Comparison of ENCODE assay signal across 16 cellular contexts in the genomic region with DNA sequence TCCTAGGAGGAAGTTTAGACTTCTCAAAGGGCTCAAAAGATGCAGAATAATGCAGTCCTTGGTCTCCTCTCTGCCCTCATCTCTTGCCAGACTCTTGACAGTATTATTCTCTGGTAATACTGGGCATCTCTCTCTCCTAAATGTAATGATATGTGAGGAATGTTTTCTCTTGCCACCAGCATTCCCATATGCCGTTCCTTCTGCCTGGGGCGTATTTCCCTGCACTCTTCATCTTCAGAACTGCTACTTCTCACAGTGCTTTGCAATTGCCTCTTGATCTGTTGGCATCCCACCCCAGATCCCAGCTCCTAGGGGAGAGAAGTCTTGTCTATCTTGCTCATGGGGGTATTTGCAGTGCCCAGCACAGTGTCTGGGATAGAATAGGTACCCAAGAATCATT.
DNase-seq lines count a peak whose midpoint lies in the region; ATAC-seq and TF ChIP-seq lines count a peak whose summit lies in the region.
"Had no signal": no experiment of that assay in that cellular context is flagged by ENCODE, and none has a peak within 500 bp of the region (broad histone marks: within the 10 kb centered on the region; RNA-seq: fewer than 3 reads in every experiment).

No MANE protein-coding gene starts in this region.

- H3K4me1 ChIP-seq in adipocyte (ENCODE audit: control insufficient read depth, insufficient read depth, low read length) = peaks cover 7% of the 10 kb centered on the region
- peaks cover 56% of the 10 kb centered on the region for H3K4me1 ChIP-seq in osteoblast (ENCODE audit: insufficient read depth, low read length)

- H3K27me3 ChIP-seq in adipocyte (replicated peaks; ENCODE audit: control insufficient read depth, insufficient read depth, low read length) (peaks cover 10% of the 10 kb centered on the region), osteoblast (ENCODE audit: insufficient read depth, low read length) (no peaks in the 10 kb centered on the region)

- no peak overlapping the region for H3K4me3 ChIP-seq in AG10803 (ENCODE audit: low read length)
- H3K4me3 ChIP-seq in adipocyte (ENCODE audit: low read length) = no peak overlapping the region
- no peak overlapping the region for H3K4me3 ChIP-seq in osteoblast (ENCODE audit: insufficient read depth, low read length)

- no peak overlapping the region for H3K9ac ChIP-seq in adipocyte (ENCODE audit: low read length)

- TF ChIP-seq CTCF in AG10803 (conservative IDR thresholded peaks at IDR 0.05; ENCODE audit: low read length) (no peak), osteoblast (IDR thresholded peaks at IDR 0.05; ENCODE audit: extremely low read depth, low read depth, low read length) (no peak)

- no peaks in the 10 kb centered on the region for H4K20me1 ChIP-seq in osteoblast (ENCODE audit: insufficient read depth, low read length)

- H3K9me3 ChIP-seq in adipocyte (ENCODE audit: control insufficient read depth, low read length) (no peaks in the 10 kb centered on the region), osteoblast (ENCODE audit: low read depth, low read length) (no peaks in the 10 kb centered on the region)

- ATAC-seq in HG02938 (IDR thresholded peaks at IDR 0.05; ENCODE audit: unreplicated experiment) = no peak

- no peak overlapping the region for H3K4me2 ChIP-seq in osteoblast (ENCODE audit: insufficient read depth, low read length)

- DNase-seq in AG10803 (ENCODE audit: low read depth) (peak; percentile 29), ELR (ENCODE audit: low read depth) (peak; percentile 41), adipocyte (ENCODE audit: low read depth) (peak; percentile 28), osteoblast (ENCODE audit: insufficient read length, low spot score, missing footprints) (no peak), NCI-H1930 (lab: John Stamatoyannopoulos, UW) (no peak), NCI-H1105 treated with DMSO at 0.1 percent for 48 hours (lab: John Stamatoyannopoulos, UW) (no peak), epidermal melanocyte (ENCODE audit: insufficient read length, low spot score) (no peak)
- DNase-seq: ACHN; CD4-positive, alpha-beta memory T cell; DMS79; GF-D8; HCEC 1CT; HFFc6 had no signal

- peak overlapping the region; percentile 85 for H3K27ac ChIP-seq in osteoblast (ENCODE audit: low read depth, low read length)
- H3K27ac ChIP-seq: C4-2B, HL-60 had no signal

- H3K36me3 ChIP-seq in adipocyte (ENCODE audit: control insufficient read depth, insufficient read depth, low read length, severe bottlenecking) (no peaks in the 10 kb centered on the region), osteoblast (ENCODE audit: insufficient read depth, low read length) (no peaks in the 10 kb centered on the region)

- H2AFZ ChIP-seq in osteoblast (ENCODE audit: low read length) = no peak overlapping the region

- H3K79me2 ChIP-seq in osteoblast (ENCODE audit: insufficient read depth, low read length) = no peaks in the 10 kb centered on the region

Comparison
In these comparisons a context has a peak if more than half of its experiments do, and no peak if none do; other contexts are left out.
1. DNase-seq: peak in AG10803 (single experiment), ELR (single experiment) and adipocyte (single experiment); none in osteoblast (single experiment), NCI-H1930 (0 of 2), NCI-H1105 treated with DMSO at 0.1 percent for 48 hours (single experiment) and epidermal melanocyte (single experiment).